ENCODE assay signal across 1 cellular context in the genomic region with DNA sequence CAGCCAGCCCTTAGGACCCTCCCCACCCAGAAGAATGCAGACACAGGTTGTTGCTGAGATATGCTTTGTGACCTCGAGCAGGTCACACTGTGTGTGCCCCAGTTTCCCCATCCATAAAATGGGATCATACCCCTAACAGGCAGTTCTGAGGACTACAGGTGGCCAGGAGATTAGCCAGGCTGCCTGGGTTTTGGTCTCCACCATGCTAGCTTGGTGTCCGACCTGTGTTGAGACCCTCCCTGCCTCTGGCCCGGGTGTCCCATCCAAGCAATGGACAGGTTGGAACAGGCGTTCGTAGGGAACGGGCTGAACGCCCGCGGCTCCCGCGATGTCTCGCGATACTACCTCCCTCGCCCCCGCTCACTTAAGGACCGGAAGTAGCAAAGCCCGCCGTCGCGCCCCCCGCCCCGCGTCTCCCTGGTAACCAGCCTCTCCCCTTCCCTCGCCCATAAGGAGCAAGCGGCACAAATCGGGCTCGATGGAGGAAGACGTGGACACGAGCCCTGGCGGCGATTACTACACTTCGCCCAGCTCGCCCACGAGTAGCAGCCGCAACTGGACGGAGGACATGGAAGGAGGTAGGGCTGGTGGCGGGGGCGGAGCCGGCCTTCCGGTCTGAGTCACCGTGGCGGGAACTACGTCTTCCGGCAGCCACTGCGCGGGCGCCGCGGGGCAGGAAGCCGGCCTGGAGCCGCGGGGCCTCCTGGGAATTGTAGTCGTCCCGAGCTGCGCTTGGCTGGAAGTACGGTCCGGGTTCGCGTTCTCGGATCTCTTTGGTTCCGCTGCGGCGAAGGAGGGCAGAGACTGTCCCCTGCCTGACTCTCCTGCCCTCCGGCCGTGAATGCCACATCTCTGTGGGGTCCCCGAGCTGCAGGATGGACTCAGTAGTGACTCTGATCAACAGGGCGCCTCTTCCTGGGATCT.
TF ChIP-seq lines count a peak whose summit lies in the region.

No MANE protein-coding gene starts in this region.

TF ChIP-seq in HepG2, 621 proteins besides CTCF, POLR2A, EP300 and RAD21 (continued from another document and continues in another):
- no peak for TF ChIP-seq MNT (IDR thresholded peaks at IDR 0.05)
- TF ChIP-seq ZFYVE20 (CRISPR knock-in tag; IDR thresholded peaks at IDR 0.05; ENCODE audit: borderline replicate concordance, low read depth): no peak
- no peak for TF ChIP-seq ZNF589 (CRISPR knock-in tag; conservative IDR thresholded peaks at IDR 0.05)
- TF ChIP-seq CEBPG (CRISPR knock-in tag; IDR thresholded peaks at IDR 0.05): no peak
- TF ChIP-seq NFAT5 (CRISPR knock-in tag; IDR thresholded peaks at IDR 0.05): no peak
- TF ChIP-seq, protein P1, sequence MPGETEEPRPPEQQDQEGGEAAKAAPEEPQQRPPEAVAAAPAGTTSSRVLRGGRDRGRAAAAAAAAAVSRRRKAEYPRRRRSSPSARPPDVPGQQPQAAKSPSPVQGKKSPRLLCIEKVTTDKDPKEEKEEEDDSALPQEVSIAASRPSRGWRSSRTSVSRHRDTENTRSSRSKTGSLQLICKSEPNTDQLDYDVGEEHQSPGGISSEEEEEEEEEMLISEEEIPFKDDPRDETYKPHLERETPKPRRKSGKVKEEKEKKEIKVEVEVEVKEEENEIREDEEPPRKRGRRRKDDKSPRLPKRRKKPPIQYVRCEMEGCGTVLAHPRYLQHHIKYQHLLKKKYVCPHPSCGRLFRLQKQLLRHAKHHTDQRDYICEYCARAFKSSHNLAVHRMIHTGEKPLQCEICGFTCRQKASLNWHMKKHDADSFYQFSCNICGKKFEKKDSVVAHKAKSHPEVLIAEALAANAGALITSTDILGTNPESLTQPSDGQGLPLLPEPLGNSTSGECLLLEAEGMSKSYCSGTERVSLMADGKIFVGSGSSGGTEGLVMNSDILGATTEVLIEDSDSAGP (CRISPR knock-in tag; IDR thresholded peaks at IDR 0.05; ENCODE audit: borderline replicate concordance): peak; percentile 88; the same call in 1 of the 2 replicates
- TF ChIP-seq ZNF326 (CRISPR knock-in tag; IDR thresholded peaks at IDR 0.05; ENCODE audit: borderline replicate concordance): no peak
- TF ChIP-seq FOXJ3 (CRISPR knock-in tag; IDR thresholded peaks at IDR 0.05; ENCODE audit: borderline replicate concordance): no peak
- no peak for TF ChIP-seq MIER3 (CRISPR knock-in tag; IDR thresholded peaks at IDR 0.05; ENCODE audit: borderline replicate concordance)
- TF ChIP-seq CCAR2 (optimal IDR thresholded peaks at IDR 0.05; ENCODE audit: low read depth, low read length): no peak
- TF ChIP-seq, protein P2, sequence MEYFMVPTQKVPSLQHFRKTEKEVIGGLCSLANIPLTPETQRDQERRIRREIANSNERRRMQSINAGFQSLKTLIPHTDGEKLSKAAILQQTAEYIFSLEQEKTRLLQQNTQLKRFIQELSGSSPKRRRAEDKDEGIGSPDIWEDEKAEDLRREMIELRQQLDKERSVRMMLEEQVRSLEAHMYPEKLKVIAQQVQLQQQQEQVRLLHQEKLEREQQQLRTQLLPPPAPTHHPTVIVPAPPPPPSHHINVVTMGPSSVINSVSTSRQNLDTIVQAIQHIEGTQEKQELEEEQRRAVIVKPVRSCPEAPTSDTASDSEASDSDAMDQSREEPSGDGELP (IDR thresholded peaks at IDR 0.05; ENCODE audit: borderline replicate concordance, low read depth): no peak
- TF ChIP-seq ZNF609 (CRISPR knock-in tag; IDR thresholded peaks at IDR 0.05; ENCODE audit: borderline replicate concordance): no peak
- TF ChIP-seq PHB2 (IDR thresholded peaks at IDR 0.05; ENCODE audit: partially characterized antibody): no peak
- no peak for TF ChIP-seq RFXAP (CRISPR knock-in tag; IDR thresholded peaks at IDR 0.05; ENCODE audit: borderline replicate concordance)
- TF ChIP-seq ZNF576 (CRISPR knock-in tag; IDR thresholded peaks at IDR 0.05): no peak
- TF ChIP-seq, protein P3, sequence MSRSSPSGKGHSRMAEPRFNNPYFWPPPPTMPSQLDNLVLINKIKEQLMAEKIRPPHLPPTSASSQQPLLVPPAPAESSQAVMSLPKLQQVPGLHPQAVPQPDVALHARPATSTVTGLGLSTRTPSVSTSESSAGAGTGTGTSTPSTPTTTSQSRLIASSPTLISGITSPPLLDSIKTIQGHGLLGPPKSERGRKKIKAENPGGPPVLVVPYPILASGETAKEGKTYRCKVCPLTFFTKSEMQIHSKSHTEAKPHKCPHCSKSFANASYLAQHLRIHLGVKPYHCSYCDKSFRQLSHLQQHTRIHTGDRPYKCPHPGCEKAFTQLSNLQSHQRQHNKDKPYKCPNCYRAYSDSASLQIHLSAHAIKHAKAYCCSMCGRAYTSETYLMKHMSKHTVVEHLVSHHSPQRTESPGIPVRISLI (CRISPR knock-in tag; IDR thresholded peaks at IDR 0.05; ENCODE audit: borderline replicate concordance): no peak
- no peak for TF ChIP-seq NR2F2 (IDR thresholded peaks at IDR 0.05; ENCODE audit: borderline replicate concordance, low read depth)
- no peak for TF ChIP-seq NBN (conservative IDR thresholded peaks at IDR 0.05)
- TF ChIP-seq TBX2 (CRISPR knock-in tag; IDR thresholded peaks at IDR 0.05; ENCODE audit: borderline replicate concordance): peak; percentile 59; the same call in 1 of the 2 replicates
- TF ChIP-seq SOX6 (IDR thresholded peaks at IDR 0.05): no peak
- TF ChIP-seq SOX6 (CRISPR knock-in tag; IDR thresholded peaks at IDR 0.05): peak; percentile 25; the same call in 1 of the 2 replicates
- peak; percentile 73 for TF ChIP-seq YY1 (IDR thresholded peaks at IDR 0.05; ENCODE audit: insufficient read depth, insufficient replicate concordance, low read depth, low read length)
- TF ChIP-seq, protein P4, sequence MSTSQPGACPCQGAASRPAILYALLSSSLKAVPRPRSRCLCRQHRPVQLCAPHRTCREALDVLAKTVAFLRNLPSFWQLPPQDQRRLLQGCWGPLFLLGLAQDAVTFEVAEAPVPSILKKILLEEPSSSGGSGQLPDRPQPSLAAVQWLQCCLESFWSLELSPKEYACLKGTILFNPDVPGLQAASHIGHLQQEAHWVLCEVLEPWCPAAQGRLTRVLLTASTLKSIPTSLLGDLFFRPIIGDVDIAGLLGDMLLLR (CRISPR knock-in tag; IDR thresholded peaks at IDR 0.05): no peak
- TF ChIP-seq ZMYM3 (CRISPR knock-in tag; IDR thresholded peaks at IDR 0.05): peak; percentile 87; the same call in 1 of the 2 replicates
- no peak for TF ChIP-seq NCOA5 (CRISPR knock-in tag; IDR thresholded peaks at IDR 0.05)
- no peak; the same call in 1 of the 2 replicates for TF ChIP-seq MXD1 (CRISPR knock-in tag; IDR thresholded peaks at IDR 0.05)
- no peak for TF ChIP-seq ZFP36L1 (CRISPR knock-in tag; IDR thresholded peaks at IDR 0.05)
- no peak for TF ChIP-seq ZNF225 (CRISPR knock-in tag; IDR thresholded peaks at IDR 0.05)
- TF ChIP-seq, protein P5, sequence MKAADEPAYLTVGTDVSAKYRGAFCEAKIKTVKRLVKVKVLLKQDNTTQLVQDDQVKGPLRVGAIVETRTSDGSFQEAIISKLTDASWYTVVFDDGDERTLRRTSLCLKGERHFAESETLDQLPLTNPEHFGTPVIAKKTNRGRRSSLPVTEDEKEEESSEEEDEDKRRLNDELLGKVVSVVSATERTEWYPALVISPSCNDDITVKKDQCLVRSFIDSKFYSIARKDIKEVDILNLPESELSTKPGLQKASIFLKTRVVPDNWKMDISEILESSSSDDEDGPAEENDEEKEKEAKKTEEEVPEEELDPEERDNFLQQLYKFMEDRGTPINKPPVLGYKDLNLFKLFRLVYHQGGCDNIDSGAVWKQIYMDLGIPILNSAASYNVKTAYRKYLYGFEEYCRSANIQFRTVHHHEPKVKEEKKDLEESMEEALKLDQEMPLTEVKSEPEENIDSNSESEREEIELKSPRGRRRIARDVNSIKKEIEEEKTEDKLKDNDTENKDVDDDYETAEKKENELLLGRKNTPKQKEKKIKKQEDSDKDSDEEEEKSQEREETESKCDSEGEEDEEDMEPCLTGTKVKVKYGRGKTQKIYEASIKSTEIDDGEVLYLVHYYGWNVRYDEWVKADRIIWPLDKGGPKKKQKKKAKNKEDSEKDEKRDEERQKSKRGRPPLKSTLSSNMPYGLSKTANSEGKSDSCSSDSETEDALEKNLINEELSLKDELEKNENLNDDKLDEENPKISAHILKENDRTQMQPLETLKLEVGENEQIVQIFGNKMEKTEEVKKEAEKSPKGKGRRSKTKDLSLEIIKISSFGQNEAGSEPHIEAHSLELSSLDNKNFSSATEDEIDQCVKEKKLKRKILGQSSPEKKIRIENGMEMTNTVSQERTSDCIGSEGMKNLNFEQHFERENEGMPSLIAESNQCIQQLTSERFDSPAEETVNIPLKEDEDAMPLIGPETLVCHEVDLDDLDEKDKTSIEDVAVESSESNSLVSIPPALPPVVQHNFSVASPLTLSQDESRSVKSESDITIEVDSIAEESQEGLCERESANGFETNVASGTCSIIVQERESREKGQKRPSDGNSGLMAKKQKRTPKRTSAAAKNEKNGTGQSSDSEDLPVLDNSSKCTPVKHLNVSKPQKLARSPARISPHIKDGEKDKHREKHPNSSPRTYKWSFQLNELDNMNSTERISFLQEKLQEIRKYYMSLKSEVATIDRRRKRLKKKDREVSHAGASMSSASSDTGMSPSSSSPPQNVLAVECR (CRISPR knock-in tag; IDR thresholded peaks at IDR 0.05; ENCODE audit: borderline replicate concordance): peak; percentile 70; the same call in 1 of the 2 replicates
